ENCODE assay signal across 12 cellular contexts in genomic region chr12:128794661-128795529, GRCh38. TPM values are rescaled to one million over a fixed set of nuclear protein-coding genes. Genes with fewer than 3 reads are reported as not detected.
DNase-seq lines count a peak whose midpoint lies in the region; ATAC-seq lines count a peak whose summit lies in the region.
"Had no signal": no experiment of that assay in that cellular context is flagged by ENCODE, and none has a peak within 500 bp of the region (broad histone marks: within the 10 kb centered on the region; RNA-seq: fewer than 3 reads in every experiment).

No MANE protein-coding gene starts in this region.

- H3K9me3 ChIP-seq in T-helper 17 cell (ENCODE audit: control insufficient read depth, low read length, poor library complexity, severe bottlenecking) = no peaks in the 10 kb centered on the region
- H3K9me3 ChIP-seq in neuronal stem cell (replicated peaks in 1 of 2; ENCODE audit: control insufficient read depth in 2 of 2, insufficient read depth in 1 of 2, low read depth in 1 of 2, low read length in 2 of 2) = no peaks in the 10 kb centered on the region
- H3K9me3 ChIP-seq: left lung had no signal

- no peaks in the 10 kb centered on the region for H3K79me1 ChIP-seq in neuronal stem cell (ENCODE audit: low read depth, low read length)

- H3K4me1 ChIP-seq in neuronal stem cell (ENCODE audit: control insufficient read depth in 2 of 2, insufficient read depth in 1 of 2, low read depth in 1 of 2, low read length in 2 of 2) = peaks cover 0 to 13% of the 10 kb centered on the region in 2 donors

- H3K18ac ChIP-seq in neuronal stem cell (ENCODE audit: low read length) = no peak overlapping the region

- H2AK5ac ChIP-seq in neuronal stem cell (ENCODE audit: low read depth, low read length) = no peak overlapping the region

- no peak overlapping the region for H3K4me2 ChIP-seq in neuronal stem cell (ENCODE audit: insufficient read depth, low read length, poor library complexity, severe bottlenecking)

- no peak overlapping the region for H2BK12ac ChIP-seq in neuronal stem cell (ENCODE audit: low read length)

- ATAC-seq in GM21786 (IDR thresholded peaks at IDR 0.05; ENCODE audit: unreplicated experiment) (peak; percentile 25), T-helper 17 cell (peak; percentile 32)
- ATAC-seq in natural killer cell treated with Interleukin-12 subunit alpha and Interleukin-12 subunit beta and Interleukin-15 and Interleukin-18, amount 100 ng/mL, for 72 hours = peak; percentile 55 to 68
- ATAC-seq: HCT116, left lung had no signal

- H3K9ac ChIP-seq in neuronal stem cell (ENCODE audit: low read depth, low read length, poor library complexity) = no peak overlapping the region

- H3K4ac ChIP-seq in neuronal stem cell (ENCODE audit: low read length) = no peak overlapping the region

- no CpG with 5 or more reads among the region's 20 CpGs for WGBS in neuronal stem cell (ENCODE audit: extremely low coverage in 2 of 2, insufficient read length in 2 of 2, insufficient replicate concordance in 1 of 2), 2 donors

- H2BK5ac ChIP-seq in neuronal stem cell (ENCODE audit: low read length) = no peak overlapping the region

- H2BK120ac ChIP-seq in neuronal stem cell (ENCODE audit: low read depth, low read length) = no peak overlapping the region

- no peak overlapping the region for H3K4me3 Mint-ChIP-seq in activated CD4-positive, alpha-beta T cell treated with anti-CD3 and anti-CD28 coated beads, Interleukin-2, amount 10 ng/mL, durations not matched to agents 24 days and 14 days
- no peak overlapping the region for H3K4me3 Mint-ChIP-seq in T-helper 17 cell
- H3K4me3 Mint-ChIP-seq in natural killer cell treated with Interleukin-12 subunit alpha and Interleukin-12 subunit beta and Interleukin-15 and Interleukin-18, amount 100 ng/mL, for 72 hours = peak overlapping the region; percentile 91

- no peaks in the 10 kb centered on the region for H3K27me3 ChIP-seq in neuronal stem cell (ENCODE audit: control insufficient read depth in 3 of 3, insufficient read depth in 3 of 3, low read depth in 1 of 3, low read length in 3 of 3)
- H3K27me3 ChIP-seq: left lung had no signal

- H3K4me3 ChIP-seq in neuronal stem cell (ENCODE audit: low read length in 2 of 2) = no peak overlapping the region
- H3K4me3 ChIP-seq: left lung had no signal

- H3K27me3 Mint-ChIP-seq in activated CD4-positive, alpha-beta T cell treated with anti-CD3 and anti-CD28 coated beads, Interleukin-2, amount 10 ng/mL, durations not matched to agents 24 days and 14 days = no peaks in the 10 kb centered on the region
- no peaks in the 10 kb centered on the region for H3K27me3 Mint-ChIP-seq in T-helper 17 cell
- H3K27me3 Mint-ChIP-seq in natural killer cell treated with Interleukin-12 subunit alpha and Interleukin-12 subunit beta and Interleukin-15 and Interleukin-18, amount 100 ng/mL, for 72 hours = no peaks in the 10 kb centered on the region

- no peak overlapping the region for H2BK15ac ChIP-seq in neuronal stem cell (ENCODE audit: low read length)

- H3K9me3 Mint-ChIP-seq in activated CD4-positive, alpha-beta T cell treated with anti-CD3 and anti-CD28 coated beads, Interleukin-2, amount 10 ng/mL, durations not matched to agents 24 days and 14 days = no peaks in the 10 kb centered on the region
- no peaks in the 10 kb centered on the region for H3K9me3 Mint-ChIP-seq in natural killer cell treated with Interleukin-12 subunit alpha and Interleukin-12 subunit beta and Interleukin-15 and Interleukin-18, amount 100 ng/mL, for 72 hours

- H3K36me3 Mint-ChIP-seq in activated CD4-positive, alpha-beta T cell treated with anti-CD3 and anti-CD28 coated beads, Interleukin-2, amount 10 ng/mL, durations not matched to agents 24 days and 14 days (ENCODE audit: low read depth) = peaks cover 64% of the 10 kb centered on the region
- H3K36me3 Mint-ChIP-seq in T-helper 17 cell (ENCODE audit: low read depth) = peaks cover 4% of the 10 kb centered on the region
- H3K36me3 Mint-ChIP-seq in natural killer cell treated with Interleukin-12 subunit alpha and Interleukin-12 subunit beta and Interleukin-15 and Interleukin-18, amount 100 ng/mL, for 72 hours = peaks cover 24% of the 10 kb centered on the region

- intact Hi-C loops in activated CD4-positive, alpha-beta T cell treated with anti-CD3 and anti-CD28 coated beads, Interleukin-2, amount 10 ng/mL, durations not matched to agents 24 days and 14 days (cut with micrococcal nuclease) = no loop called here

- no peak overlapping the region for H3K27ac ChIP-seq in neuronal stem cell (replicated peaks; ENCODE audit: low read length)

- DNase-seq in activated CD4-positive, alpha-beta T cell treated with anti-CD3 and anti-CD28 coated beads, Interleukin-2, amount 10 ng/mL, durations not matched to agents 24 days and 14 days = no peak
- no peak for DNase-seq in activated CD4-positive, alpha-beta T cell treated with anti-CD3 and anti-CD28 coated beads, Interleukin-2, amount 50 U/mL, for 4 hours
- no peak for DNase-seq in T-helper 17 cell
- peak; percentile 81 for DNase-seq in natural killer cell treated with Interleukin-12 subunit alpha and Interleukin-12 subunit beta and Interleukin-15 and Interleukin-18, amount 100 ng/mL, for 72 hours (ENCODE audit: low spot score)
- DNase-seq in GM19240 (ENCODE audit: insufficient read length, low spot score) = no peak
- no peak for DNase-seq in neuronal stem cell (ENCODE audit: low spot score)
- no peak for DNase-seq in globus pallidus (ENCODE audit: low spot score)
- DNase-seq: amniotic stem cell, left lung, NCI-H774 had no signal

- H3K36me3 ChIP-seq in neuronal stem cell (replicated peaks in 1 of 2; ENCODE audit: control insufficient read depth in 2 of 2, insufficient read depth in 2 of 2, low read length in 2 of 2) = peaks cover 23 to 97% of the 10 kb centered on the region in 2 donors

- no peak overlapping the region for H3K14ac ChIP-seq in neuronal stem cell (ENCODE audit: low read length)

- peak overlapping the region; percentile 27 for H3K27ac Mint-ChIP-seq in activated CD4-positive, alpha-beta T cell treated with anti-CD3 and anti-CD28 coated beads, Interleukin-2, amount 10 ng/mL, durations not matched to agents 24 days and 14 days
- H3K27ac Mint-ChIP-seq in T-helper 17 cell = peak overlapping the region; percentile 19
- peak overlapping the region; percentile 96 to 97 for H3K27ac Mint-ChIP-seq in natural killer cell treated with Interleukin-12 subunit alpha and Interleukin-12 subunit beta and Interleukin-15 and Interleukin-18, amount 100 ng/mL, for 72 hours

- no peak overlapping the region for H3K23ac ChIP-seq in neuronal stem cell (ENCODE audit: low read depth, low read length, poor library complexity)

- no peak overlapping the region for H4K91ac ChIP-seq in neuronal stem cell (ENCODE audit: low read depth, low read length, poor library complexity)

- H3K4me1 Mint-ChIP-seq in activated CD4-positive, alpha-beta T cell treated with anti-CD3 and anti-CD28 coated beads, Interleukin-2, amount 10 ng/mL, durations not matched to agents 24 days and 14 days = peaks cover 28% of the 10 kb centered on the region
- peaks cover 12% of the 10 kb centered on the region for H3K4me1 Mint-ChIP-seq in T-helper 17 cell
- H3K4me1 Mint-ChIP-seq in natural killer cell treated with Interleukin-12 subunit alpha and Interleukin-12 subunit beta and Interleukin-15 and Interleukin-18, amount 100 ng/mL, for 72 hours (ENCODE audit: low read depth in 2 of 2) = peaks cover 76 to 89% of the 10 kb centered on the region in 2 donors

- no peak overlapping the region for H2AFZ ChIP-seq in neuronal stem cell (ENCODE audit: low read length)

- H4K8ac ChIP-seq in neuronal stem cell (ENCODE audit: low read depth, low read length) = no peak overlapping the region

RNA-seq across cellular contexts. Expression of gene SLC15A4, which starts 28.9 kb away (rescaled TPM):
- 31.0 and 36.8 TPM in 2 replicates for total RNA-seq in activated CD4-positive, alpha-beta T cell treated with anti-CD3 and anti-CD28 coated beads, Interleukin-2, amount 10 ng/mL, durations not matched to agents 24 days and 14 days
- total RNA-seq in T-helper 17 cell = 10 to 100 TPM; 15.5 to 17.2 TPM
- 10 to 100 TPM; 54.2 to 58.6 TPM for total RNA-seq in natural killer cell treated with Interleukin-12 subunit alpha and Interleukin-12 subunit beta and Interleukin-15 and Interleukin-18, amount 100 ng/mL, for 72 hours
- polyA plus RNA-seq in neuronal stem cell (2013, experiment 1 of 2) = 9.6 TPM
- polyA plus RNA-seq in neuronal stem cell (2013, experiment 2 of 2) = 9.9 TPM

RNA-seq across cellular contexts. Expression of gene GLT1D1, which starts 58.4 kb away (rescaled TPM):
- 2.2 TPM in 2 replicates for total RNA-seq in activated CD4-positive, alpha-beta T cell treated with anti-CD3 and anti-CD28 coated beads, Interleukin-2, amount 10 ng/mL, durations not matched to agents 24 days and 14 days
- total RNA-seq in T-helper 17 cell = 1 to 10 TPM in 1 of 2 donors, under 1 TPM in 1; 0.10 to 1.2 TPM
- under 1 TPM; 0.14 to 0.21 TPM for total RNA-seq in natural killer cell treated with Interleukin-12 subunit alpha and Interleukin-12 subunit beta and Interleukin-15 and Interleukin-18, amount 100 ng/mL, for 72 hours
- polyA plus RNA-seq in neuronal stem cell (2013, experiment 1 of 2) = 7.6 TPM
- polyA plus RNA-seq in neuronal stem cell (2013, experiment 2 of 2) = 7.7 TPM

Comparison
In these comparisons a context has a peak if more than half of its experiments do, and no peak if none do; other contexts are left out.
1. H3K27ac Mint-ChIP-seq: peak in every context shown above with its lines; median percentile 96 in natural killer cell treated with Interleukin-12 subunit alpha and Interleukin-12 subunit beta and Interleukin-15 and Interleukin-18, amount 100 ng/mL, for 72 hours; 27 in activated CD4-positive, alpha-beta T cell treated with anti-CD3 and anti-CD28 coated beads, Interleukin-2, amount 10 ng/mL, durations not matched to agents 24 days and 14 days; 19 in T-helper 17 cell.